Comparison of ENCODE assay signal across 33 cellular contexts in the genomic region with DNA sequence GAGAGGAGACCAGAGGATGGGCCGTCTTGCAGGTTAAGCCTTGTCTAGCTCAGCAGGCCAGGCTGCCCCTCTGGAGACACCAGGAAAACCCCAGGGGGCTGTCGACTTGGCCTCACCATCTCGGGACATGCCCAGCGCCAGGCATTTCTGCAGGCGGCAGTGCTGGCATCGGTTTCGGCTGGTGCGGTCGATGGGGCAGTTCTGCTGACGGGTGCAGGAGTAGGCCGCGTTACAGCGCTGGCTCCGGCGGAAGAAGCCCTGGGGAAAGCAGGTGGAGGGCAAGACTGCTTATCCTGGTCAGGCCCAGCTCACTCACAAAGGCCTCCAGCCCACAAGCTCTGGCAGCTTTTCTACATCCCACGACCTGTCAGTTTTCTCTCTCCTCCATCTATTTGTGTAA. TPM values are rescaled to one million over a fixed set of nuclear protein-coding genes. Genes with fewer than 3 reads are reported as not detected.
DNase-seq lines count a peak whose midpoint lies in the region; ATAC-seq lines count a peak whose summit lies in the region.
"Had no signal": no experiment of that assay in that cellular context is flagged by ENCODE, and none has a peak within 500 bp of the region (broad histone marks: within the 10 kb centered on the region; RNA-seq: fewer than 3 reads in every experiment).

No MANE protein-coding gene starts in this region.

- no peaks in the 10 kb centered on the region for H3K36me3 ChIP-seq in BLaER1
- H3K36me3 ChIP-seq in CD8-positive, alpha-beta memory T cell (ENCODE audit: insufficient read depth, low read length), result no peaks in the 10 kb centered on the region
- H3K36me3 ChIP-seq: prostate gland, sigmoid colon, tibial nerve had no signal

- peak overlapping the region; percentile 54; the same call in 1 of the 2 replicates for H3K9ac ChIP-seq in BLaER1

- H3K4me2 ChIP-seq in BLaER1, result peak overlapping the region; percentile 86

- ATAC-seq in activated CD8-positive, alpha-beta T cell treated with anti-CD3 and anti-CD28 coated beads, Interleukin-2, amount 10 ng/mL, durations not matched to agents 7 days and 5 days, result no peak
- ATAC-seq in natural killer cell treated with Interleukin-12 subunit alpha and Interleukin-12 subunit beta and Interleukin-15 and Interleukin-18, amount 100 ng/mL, for 72 hours, result no peak
- ATAC-seq in left cardiac atrium, result no peak
- ATAC-seq: HCT116 had no signal

- H3K4me3 Mint-ChIP-seq in CD8-positive, alpha-beta memory T cell, result peak overlapping the region in 6 of 7 donors; percentile 45 to 97 (median 74)
- H3K4me3 Mint-ChIP-seq in activated CD8-positive, alpha-beta T cell treated with anti-CD3 and anti-CD28 coated beads, Interleukin-2, amount 10 ng/mL, durations not matched to agents 7 days and 5 days, result no peak overlapping the region
- H3K4me3 Mint-ChIP-seq in natural killer cell treated with Interleukin-12 subunit alpha and Interleukin-12 subunit beta and Interleukin-15 and Interleukin-18, amount 100 ng/mL, for 72 hours, result no peak overlapping the region
- H3K4me3 Mint-ChIP-seq: activated naive CD8-positive, alpha-beta T cell; IgD-negative memory B cell had no signal

- peaks cover 86% of the 10 kb centered on the region for H3K4me1 ChIP-seq in BLaER1
- H3K4me1 ChIP-seq in CD8-positive, alpha-beta memory T cell (ENCODE audit: insufficient read depth, low read length), result peaks cover 58% of the 10 kb centered on the region
- H3K4me1 ChIP-seq: prostate gland, sigmoid colon, tibial nerve had no signal

- intact Hi-C loops in left cardiac atrium (cut with DNase I), result no loop called here

- CTCF ChIA-PET in CD8-positive, alpha-beta memory T cell (lab: Charles Lee), result interaction anchor here (0.7 to 2.9 kb wide), 4 partner anchors 12 to 92 kb away, joined by 3 to 10 read pairs (median 3); no protein-coding TSS in a partner anchor
- CTCF ChIA-PET in activated CD8-positive, alpha-beta T cell treated with anti-CD3 and anti-CD28 coated beads, Interleukin-2, amount 10 ng/mL, durations not matched to agents 7 days and 5 days (lab: Charles Lee), result no interaction called here

- H3K27ac ChIP-seq in BLaER1, result peak overlapping the region; percentile 77
- no peak overlapping the region for H3K27ac ChIP-seq in CD8-positive, alpha-beta memory T cell (ENCODE audit: low read depth, low read length)
- H3K27ac ChIP-seq: coronary artery, prostate gland, RWPE1, sigmoid colon, tibial nerve had no signal

- no peaks in the 10 kb centered on the region for H3K9me3 ChIP-seq in BLaER1
- H3K9me3 ChIP-seq in CD8-positive, alpha-beta memory T cell (ENCODE audit: low read length), result no peaks in the 10 kb centered on the region
- H3K9me3 ChIP-seq: prostate gland, sigmoid colon, tibial nerve had no signal

- no peaks in the 10 kb centered on the region for H4K20me1 ChIP-seq in BLaER1

- H3K4me1 Mint-ChIP-seq in CD8-positive, alpha-beta memory T cell, result peaks cover 78 to 95% (median 86%) of the 10 kb centered on the region in 3 donors
- H3K4me1 Mint-ChIP-seq in activated CD8-positive, alpha-beta T cell treated with anti-CD3 and anti-CD28 coated beads, Interleukin-2, amount 10 ng/mL, durations not matched to agents 7 days and 5 days (ENCODE audit: low read depth), result peaks cover 57% of the 10 kb centered on the region
- H3K4me1 Mint-ChIP-seq in natural killer cell treated with Interleukin-12 subunit alpha and Interleukin-12 subunit beta and Interleukin-15 and Interleukin-18, amount 100 ng/mL, for 72 hours (ENCODE audit: low read depth in 2 of 2), result peaks cover 27 to 44% of the 10 kb centered on the region in 2 donors

- no peaks in the 10 kb centered on the region for H3K27me3 Mint-ChIP-seq in CD8-positive, alpha-beta memory T cell
- H3K27me3 Mint-ChIP-seq in activated CD8-positive, alpha-beta T cell treated with anti-CD3 and anti-CD28 coated beads, Interleukin-2, amount 10 ng/mL, durations not matched to agents 7 days and 5 days (ENCODE audit: low read depth), result no peaks in the 10 kb centered on the region
- H3K27me3 Mint-ChIP-seq in natural killer cell treated with Interleukin-12 subunit alpha and Interleukin-12 subunit beta and Interleukin-15 and Interleukin-18, amount 100 ng/mL, for 72 hours, result no peaks in the 10 kb centered on the region
- H3K27me3 Mint-ChIP-seq: activated naive CD8-positive, alpha-beta T cell had no signal

- no peaks in the 10 kb centered on the region for H3K9me3 Mint-ChIP-seq in CD8-positive, alpha-beta memory T cell
- H3K9me3 Mint-ChIP-seq in activated CD8-positive, alpha-beta T cell treated with anti-CD3 and anti-CD28 coated beads, Interleukin-2, amount 10 ng/mL, durations not matched to agents 7 days and 5 days (ENCODE audit: insufficient read depth), result no peaks in the 10 kb centered on the region
- H3K9me3 Mint-ChIP-seq in natural killer cell treated with Interleukin-12 subunit alpha and Interleukin-12 subunit beta and Interleukin-15 and Interleukin-18, amount 100 ng/mL, for 72 hours, result no peaks in the 10 kb centered on the region
- H3K9me3 Mint-ChIP-seq: IgD-negative memory B cell had no signal

- no peak for DNase-seq in CD8-positive, alpha-beta memory T cell
- DNase-seq in activated CD8-positive, alpha-beta T cell treated with anti-CD3 and anti-CD28 coated beads, Interleukin-2, amount 10 ng/mL, durations not matched to agents 7 days and 5 days, result no peak
- DNase-seq in natural killer cell treated with Interleukin-12 subunit alpha and Interleukin-12 subunit beta and Interleukin-15 and Interleukin-18, amount 100 ng/mL, for 72 hours (ENCODE audit: low spot score), result peak; percentile 64
- DNase-seq in islet precursor cell (no peak), NCI-H526 treated with DMSO at 0.1 percent for 48 hours (lab: John Stamatoyannopoulos, UW) (no peak), SKM-1 (lab: John Stamatoyannopoulos, UW; ENCODE audit: unreplicated experiment) (no peak), left cardiac atrium (no peak)
- DNase-seq: activated CD4-positive, alpha-beta T cell treated with anti-CD3 and anti-CD28 coated beads, Interleukin-2, amount 50 U/mL, for 48 hours; activated T-cell treated with anti-CD3 and anti-CD28 coated beads for 4 hours; anterior cingulate cortex; effector CD8-positive, alpha-beta T cell; GDM1; hypothalamus; mesenchymal stem cell; NCI-H1092; NCI-H1694 treated with DMSO at 0.1 percent for 48 hours; NCI-H446 treated with DMSO at 0.1 percent for 48 hours; NCI-H82; sigmoid colon; stimulated activated CD4-positive, alpha-beta T cell treated with anti-CD3 and anti-CD28 coated beads, Interleukin-12 subunit alpha, Interleukin-12 subunit beta, amount 100 ng/mL, for 4 hours; stimulated activated CD4-positive, alpha-beta T cell treated with anti-CD3 and anti-CD28 coated beads, Interleukin-2, amount 100 ng/mL, for 48 hours had no signal

- H3K4me3 ChIP-seq in BLaER1, result peak overlapping the region; percentile 34
- no peak overlapping the region for H3K4me3 ChIP-seq in CD8-positive, alpha-beta memory T cell (ENCODE audit: low read length)
- H3K4me3 ChIP-seq: coronary artery, prostate gland, sigmoid colon, tibial nerve had no signal

- H3K27me3 ChIP-seq in BLaER1, result no peaks in the 10 kb centered on the region
- no peaks in the 10 kb centered on the region for H3K27me3 ChIP-seq in CD8-positive, alpha-beta memory T cell (ENCODE audit: insufficient read depth, low read length, poor library complexity, severe bottlenecking)
- H3K27me3 ChIP-seq: sigmoid colon, tibial nerve had no signal

- H3K27ac Mint-ChIP-seq in CD8-positive, alpha-beta memory T cell, result peak overlapping the region; percentile 56 to 98 (median 92)
- H3K27ac Mint-ChIP-seq in activated CD8-positive, alpha-beta T cell treated with anti-CD3 and anti-CD28 coated beads, Interleukin-2, amount 10 ng/mL, durations not matched to agents 7 days and 5 days, result peak overlapping the region; percentile 23
- peak overlapping the region in 1 of 2 donors; percentile 39 for H3K27ac Mint-ChIP-seq in natural killer cell treated with Interleukin-12 subunit alpha and Interleukin-12 subunit beta and Interleukin-15 and Interleukin-18, amount 100 ng/mL, for 72 hours
- H3K27ac Mint-ChIP-seq: activated naive CD8-positive, alpha-beta T cell; IgD-negative memory B cell had no signal

- POLR2A ChIA-PET in CD8-positive, alpha-beta memory T cell (lab: Charles Lee), result no interaction called here
- POLR2A ChIA-PET in activated CD8-positive, alpha-beta T cell treated with anti-CD3 and anti-CD28 coated beads, Interleukin-2, amount 10 ng/mL, durations not matched to agents 7 days and 5 days (lab: Charles Lee), result no interaction called here

- peaks cover 0 to 4% (median 4%) of the 10 kb centered on the region in 3 donors for H3K36me3 Mint-ChIP-seq in CD8-positive, alpha-beta memory T cell
- H3K36me3 Mint-ChIP-seq in activated CD8-positive, alpha-beta T cell treated with anti-CD3 and anti-CD28 coated beads, Interleukin-2, amount 10 ng/mL, durations not matched to agents 7 days and 5 days (ENCODE audit: low read depth), result no peaks in the 10 kb centered on the region
- no peaks in the 10 kb centered on the region for H3K36me3 Mint-ChIP-seq in natural killer cell treated with Interleukin-12 subunit alpha and Interleukin-12 subunit beta and Interleukin-15 and Interleukin-18, amount 100 ng/mL, for 72 hours
- H3K36me3 Mint-ChIP-seq: activated naive CD8-positive, alpha-beta T cell had no signal

RNA-seq across cellular contexts. Expression of gene LINGO4, which starts 11.3 kb away (rescaled TPM):
- under 1 TPM in 1 of 2 experiments, not detected in 1; 0.09 TPM for total RNA-seq in CD8-positive, alpha-beta memory T cell
- 0.28 TPM for polyA plus RNA-seq in CD8-positive, alpha-beta memory T cell
- total RNA-seq in activated CD8-positive, alpha-beta T cell treated with anti-CD3 and anti-CD28 coated beads, Interleukin-2, amount 10 ng/mL, durations not matched to agents 7 days and 5 days, result under 1 TPM; 0.16 to 0.32 TPM
- total RNA-seq in natural killer cell treated with Interleukin-12 subunit alpha and Interleukin-12 subunit beta and Interleukin-15 and Interleukin-18, amount 100 ng/mL, for 72 hours, result not detected
- under 1 TPM in 1 of 2 donors, not detected in 1; 0.29 TPM for total RNA-seq in left cardiac atrium
- total RNA-seq: epithelial cell of proximal tubule, glomerular endothelial cell, OCI-LY7, tibial nerve had no signal
- polyA plus RNA-seq: IgD-negative memory B cell had no signal

RNA-seq across cellular contexts. Expression of gene RORC, which starts 15.1 kb away (rescaled TPM):
- total RNA-seq in CD8-positive, alpha-beta memory T cell, result 1 to 10 TPM; 1.3 to 1.5 TPM
- 46.4 TPM for polyA plus RNA-seq in CD8-positive, alpha-beta memory T cell
- total RNA-seq in activated CD8-positive, alpha-beta T cell treated with anti-CD3 and anti-CD28 coated beads, Interleukin-2, amount 10 ng/mL, durations not matched to agents 7 days and 5 days, result 1 to 10 TPM; 2.4 to 2.7 TPM
- total RNA-seq in natural killer cell treated with Interleukin-12 subunit alpha and Interleukin-12 subunit beta and Interleukin-15 and Interleukin-18, amount 100 ng/mL, for 72 hours, result 1 to 10 TPM in 1 of 2 donors, under 1 TPM in 1; 0.17 to 1.3 TPM
- total RNA-seq in left cardiac atrium, result 1 to 10 TPM; 2.3 to 6.1 TPM
- total RNA-seq: epithelial cell of proximal tubule, glomerular endothelial cell, OCI-LY7 had no signal

RNA-seq across cellular contexts. Expression of gene C2CD4D, which starts 23.1 kb away (rescaled TPM):
- total RNA-seq in CD8-positive, alpha-beta memory T cell, result 1 to 10 TPM; 1.9 to 2.0 TPM
- 3.7 TPM for polyA plus RNA-seq in CD8-positive, alpha-beta memory T cell
- total RNA-seq in activated CD8-positive, alpha-beta T cell treated with anti-CD3 and anti-CD28 coated beads, Interleukin-2, amount 10 ng/mL, durations not matched to agents 7 days and 5 days, result under 1 TPM; 0.23 to 0.26 TPM
- 1 to 10 TPM in 1 of 2 donors, not detected in 1; 1.5 TPM for total RNA-seq in natural killer cell treated with Interleukin-12 subunit alpha and Interleukin-12 subunit beta and Interleukin-15 and Interleukin-18, amount 100 ng/mL, for 72 hours
- total RNA-seq in left cardiac atrium, result not detected
- total RNA-seq: glomerular endothelial cell, OCI-LY7, sigmoid colon had no signal

RNA-seq across cellular contexts. Expression of gene TDRKH, which starts 26.2 kb away (rescaled TPM):
- 10 to 100 TPM; 16.4 to 17.4 TPM for total RNA-seq in CD8-positive, alpha-beta memory T cell
- polyA plus RNA-seq in CD8-positive, alpha-beta memory T cell, result 20.5 TPM
- total RNA-seq in activated CD8-positive, alpha-beta T cell treated with anti-CD3 and anti-CD28 coated beads, Interleukin-2, amount 10 ng/mL, durations not matched to agents 7 days and 5 days, result 10 to 100 TPM; 14.6 to 16.4 TPM
- 10 to 100 TPM; 13.5 to 14.0 TPM for total RNA-seq in natural killer cell treated with Interleukin-12 subunit alpha and Interleukin-12 subunit beta and Interleukin-15 and Interleukin-18, amount 100 ng/mL, for 72 hours
- 1 to 10 TPM; 4.4 to 6.7 TPM for total RNA-seq in left cardiac atrium

RNA-seq across cellular contexts. Expression of gene THEM5, which starts 37.0 kb away (rescaled TPM):
- total RNA-seq in CD8-positive, alpha-beta memory T cell, result not detected
- polyA plus RNA-seq in CD8-positive, alpha-beta memory T cell, result 0.38 TPM
- total RNA-seq in activated CD8-positive, alpha-beta T cell treated with anti-CD3 and anti-CD28 coated beads, Interleukin-2, amount 10 ng/mL, durations not matched to agents 7 days and 5 days, result not detected
- total RNA-seq in natural killer cell treated with Interleukin-12 subunit alpha and Interleukin-12 subunit beta and Interleukin-15 and Interleukin-18, amount 100 ng/mL, for 72 hours, result not detected
- total RNA-seq in left cardiac atrium, result not detected
- total RNA-seq: epithelial cell of proximal tubule; glomerular endothelial cell; OCI-LY7; prostate gland; sigmoid colon; T-helper 1 cell treated with Interleukin-12 subunit alpha and Interleukin-12 subunit beta and Interleukin-4 antibody, amounts not matched to agents 30 ng/mL and 1 ng/mL, for 36 hours; tibial nerve had no signal
- polyA plus RNA-seq: IgD-negative memory B cell, sigmoid colon had no signal

Comparison
In these comparisons a context has a peak if more than half of its experiments do, and no peak if none do; other contexts are left out.
1. H3K4me3 Mint-ChIP-seq: peak in CD8-positive, alpha-beta memory T cell (6 of 7); none in activated CD8-positive, alpha-beta T cell treated with anti-CD3 and anti-CD28 coated beads, Interleukin-2, amount 10 ng/mL, durations not matched to agents 7 days and 5 days (single experiment) and natural killer cell treated with Interleukin-12 subunit alpha and Interleukin-12 subunit beta and Interleukin-15 and Interleukin-18, amount 100 ng/mL, for 72 hours (single experiment).